In the genomic region with DNA sequence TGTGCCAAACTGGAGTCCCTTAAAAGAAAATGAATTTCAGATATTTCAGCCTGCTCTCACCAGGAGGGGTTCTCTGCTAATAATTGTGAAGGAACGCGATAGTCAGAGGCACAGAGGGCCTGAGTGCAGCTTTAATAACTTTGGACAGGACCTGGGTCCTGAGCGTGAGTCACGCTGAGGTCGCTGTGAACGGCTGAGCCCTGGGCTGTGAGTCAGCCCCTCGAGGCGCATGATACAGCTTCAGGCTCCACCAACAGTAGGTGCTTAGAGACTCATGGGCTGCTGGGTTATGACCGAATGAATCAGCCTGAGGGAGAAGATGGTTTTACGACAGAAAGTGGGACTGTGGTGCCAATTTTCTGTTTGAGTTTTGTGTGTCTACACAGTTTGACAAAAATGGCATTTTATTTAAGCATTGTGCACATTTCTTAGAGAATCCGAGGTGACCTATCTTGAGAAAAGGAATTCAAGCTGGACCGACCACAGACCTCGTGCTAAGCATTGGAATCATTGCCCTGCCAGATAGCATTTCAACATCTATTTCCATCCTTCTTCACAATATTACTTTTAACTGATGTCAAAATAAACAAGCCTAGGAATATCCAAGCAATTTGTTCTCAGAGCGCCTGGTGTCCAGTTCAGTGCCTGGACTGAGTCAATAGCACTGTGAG, we compare ENCODE assay signal across 10 cellular contexts.
DNase-seq lines count a peak whose midpoint lies in the region; ATAC-seq and TF ChIP-seq lines count a peak whose summit lies in the region.
"Had no signal": no experiment of that assay in that cellular context is flagged by ENCODE, and none has a peak within 500 bp of the region (broad histone marks: within the 10 kb centered on the region; RNA-seq: fewer than 3 reads in every experiment).

No MANE protein-coding gene starts in this region.

- H3K4me2 ChIP-seq in SK-N-SH, result peak overlapping the region; percentile 32; the same call in 1 of the 2 replicates

- no peak for ATAC-seq in GM21381 (IDR thresholded peaks at IDR 0.05; ENCODE audit: unreplicated experiment)

- peaks cover 11% of the 10 kb centered on the region for H3F3A ChIP-seq in SK-N-SH (replicated peaks; ENCODE audit: insufficient read depth)

- peak overlapping the region; percentile 14 to 76; a peak in 3 of 4 replicates for H3K27ac ChIP-seq in SK-N-SH (ENCODE audit: low read depth in 2 of 2, low read length in 1 of 2)
- H3K27ac ChIP-seq: parathyroid adenoma had no signal

- H2AFZ ChIP-seq in SK-N-SH (ENCODE audit: low read depth), result peak overlapping the region; percentile 11; the same call in 1 of the 2 replicates
- H2AFZ ChIP-seq: parathyroid adenoma had no signal

- H3K27ac Mint-ChIP-seq in progenitor cell of endocrine pancreas, result no peak overlapping the region

- WGBS in SK-N-SH (ENCODE audit: low lambda C conversion rate), result 17% methylated on average over 13 of the region's 14 CpGs

- no peaks in the 10 kb centered on the region for H4K20me1 ChIP-seq in SK-N-SH (ENCODE audit: insufficient read depth)

- in situ Hi-C loops in G401 (cut with HindIII; ENCODE audit: low sequenced_read_pairs), result no loop called here

- CTCF ChIA-PET in SK-N-SH (lab: Yijun Ruan, JAX), result no interaction called here

- POLR2A ChIA-PET in SK-N-SH (lab: Yijun Ruan, JAX), result no interaction called here

- TF ChIP-seq CTCF in SK-N-SH (IDR thresholded peaks at IDR 0.05), result peak; percentile 33
- TF ChIP-seq CTCF in progenitor cell of endocrine pancreas (IDR thresholded peaks at IDR 0.05; ENCODE audit: unreplicated experiment), result no peak

- H3K4me3 ChIP-seq in SK-N-SH (ENCODE audit: low read depth in 2 of 2, low read length in 1 of 2), result no peak overlapping the region

- H3K36me3 ChIP-seq in SK-N-SH (replicated peaks in 1 of 2; ENCODE audit: control insufficient read depth in 1 of 2, insufficient read depth in 2 of 2, low read length in 1 of 2), result no peaks in the 10 kb centered on the region

- peak overlapping the region; percentile 6; the same call in 1 of the 2 replicates for H3K9ac ChIP-seq in SK-N-SH
- H3K9ac ChIP-seq: parathyroid adenoma had no signal

- H3K9me2 ChIP-seq in SK-N-SH, result no peaks in the 10 kb centered on the region

- no peaks in the 10 kb centered on the region for H3K9me3 ChIP-seq in SK-N-SH

- peaks cover 3% of the 10 kb centered on the region for H3K9me3 Mint-ChIP-seq in progenitor cell of endocrine pancreas (ENCODE audit: low read depth)

- TF ChIP-seq EP300 in SK-N-SH (IDR thresholded peaks at IDR 0.05; ENCODE audit: borderline replicate concordance in 1 of 2, low read depth in 1 of 2, low read length in 1 of 2), result peak in 1 of 2 experiments; percentile 81; a peak in 1 of 4 replicates

- no peaks in the 10 kb centered on the region for H3K79me2 ChIP-seq in SK-N-SH (ENCODE audit: insufficient read depth)
- H3K79me2 ChIP-seq: parathyroid adenoma had no signal

- peaks cover 29% of the 10 kb centered on the region for H3K27me3 Mint-ChIP-seq in progenitor cell of endocrine pancreas

- no peaks in the 10 kb centered on the region for H3K36me3 Mint-ChIP-seq in progenitor cell of endocrine pancreas (ENCODE audit: insufficient read depth)

- DNase-seq in G401 (ENCODE audit: low spot score), result peak; percentile 29
- no peak for DNase-seq in SK-N-SH
- DNase-seq in glomerular visceral epithelial cell (ENCODE audit: extremely low spot score), result peak; percentile 58
- peak; percentile 42 for DNase-seq in retina
- no peak for DNase-seq in NCI-H2227 (lab: John Stamatoyannopoulos, UW; ENCODE audit: unreplicated experiment)
- DNase-seq in progenitor cell of endocrine pancreas (ENCODE audit: low spot score, unreplicated experiment), result no peak
- DNase-seq in activated CD4-positive, alpha-beta T cell treated with anti-CD3 and anti-CD28 coated beads for 1 hour, result no peak
- DNase-seq: cerebellar nuclear complex had no signal

- no peaks in the 10 kb centered on the region for H3K27me3 ChIP-seq in SK-N-SH (ENCODE audit: insufficient read depth)

- no peak overlapping the region for H3K4me3 Mint-ChIP-seq in progenitor cell of endocrine pancreas (ENCODE audit: low read depth)

- no peak for TF ChIP-seq RAD21 in SK-N-SH (IDR thresholded peaks at IDR 0.05; ENCODE audit: low read length)

- H3K4me1 ChIP-seq in SK-N-SH (ENCODE audit: control insufficient read depth in 1 of 2, insufficient read depth in 2 of 2, low read depth in 1 of 2, low read length in 1 of 2), result peaks cover 0 to 5% of the 10 kb centered on the region in 2 experiments; a peak in 2 of 4 replicates
- H3K4me1 ChIP-seq: parathyroid adenoma had no signal

- H3K4me1 Mint-ChIP-seq in progenitor cell of endocrine pancreas (ENCODE audit: low read depth), result no peaks in the 10 kb centered on the region

TF ChIP-seq in SK-N-SH, 30 proteins besides CTCF, POLR2A, EP300 and RAD21 (continues in another document):
- no peak for TF ChIP-seq POLR2AphosphoS5 (IDR thresholded peaks at IDR 0.05; ENCODE audit: low read depth, low read length)
- no peak for TF ChIP-seq GATA2 (CRISPR knock-in tag; IDR thresholded peaks at IDR 0.05)
- peak; percentile 88 for TF ChIP-seq RXRA (IDR thresholded peaks at IDR 0.05; ENCODE audit: borderline replicate concordance, low read depth)
- TF ChIP-seq, protein P1, sequence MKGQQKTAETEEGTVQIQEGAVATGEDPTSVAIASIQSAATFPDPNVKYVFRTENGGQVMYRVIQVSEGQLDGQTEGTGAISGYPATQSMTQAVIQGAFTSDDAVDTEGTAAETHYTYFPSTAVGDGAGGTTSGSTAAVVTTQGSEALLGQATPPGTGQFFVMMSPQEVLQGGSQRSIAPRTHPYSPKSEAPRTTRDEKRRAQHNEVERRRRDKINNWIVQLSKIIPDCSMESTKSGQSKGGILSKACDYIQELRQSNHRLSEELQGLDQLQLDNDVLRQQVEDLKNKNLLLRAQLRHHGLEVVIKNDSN (IDR thresholded peaks at IDR 0.05; ENCODE audit: borderline replicate concordance, low read depth), result peak; percentile 40; the same call in 1 of the 2 replicates
- no peak for TF ChIP-seq RFX5 (IDR thresholded peaks at IDR 0.05; ENCODE audit: low read length)
- TF ChIP-seq, protein P2, sequence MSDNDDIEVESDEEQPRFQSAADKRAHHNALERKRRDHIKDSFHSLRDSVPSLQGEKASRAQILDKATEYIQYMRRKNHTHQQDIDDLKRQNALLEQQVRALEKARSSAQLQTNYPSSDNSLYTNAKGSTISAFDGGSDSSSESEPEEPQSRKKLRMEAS (IDR thresholded peaks at IDR 0.05; ENCODE audit: low read depth), result peak; percentile 78; the same call in 1 of the 2 replicates
- TF ChIP-seq MXI1 (IDR thresholded peaks at IDR 0.05; ENCODE audit: low read depth, low read length), result no peak
- TF ChIP-seq ELF1 (IDR thresholded peaks at IDR 0.05), result no peak
- TF ChIP-seq TAF1 (IDR thresholded peaks at IDR 0.05; ENCODE audit: borderline replicate concordance, low read depth, low read length), result no peak
- TF ChIP-seq EZH2phosphoT487 (IDR thresholded peaks at IDR 0.05; ENCODE audit: borderline replicate concordance, low read depth), result no peak
- peak; percentile 98 for TF ChIP-seq FOSL2 (IDR thresholded peaks at IDR 0.05; ENCODE audit: borderline replicate concordance, low read depth)
- no peak for TF ChIP-seq FOXJ3 (CRISPR knock-in tag; IDR thresholded peaks at IDR 0.05)
- no peak for TF ChIP-seq CHD2 (IDR thresholded peaks at IDR 0.05; ENCODE audit: low read length, partially characterized antibody)
- TF ChIP-seq, protein P3, sequence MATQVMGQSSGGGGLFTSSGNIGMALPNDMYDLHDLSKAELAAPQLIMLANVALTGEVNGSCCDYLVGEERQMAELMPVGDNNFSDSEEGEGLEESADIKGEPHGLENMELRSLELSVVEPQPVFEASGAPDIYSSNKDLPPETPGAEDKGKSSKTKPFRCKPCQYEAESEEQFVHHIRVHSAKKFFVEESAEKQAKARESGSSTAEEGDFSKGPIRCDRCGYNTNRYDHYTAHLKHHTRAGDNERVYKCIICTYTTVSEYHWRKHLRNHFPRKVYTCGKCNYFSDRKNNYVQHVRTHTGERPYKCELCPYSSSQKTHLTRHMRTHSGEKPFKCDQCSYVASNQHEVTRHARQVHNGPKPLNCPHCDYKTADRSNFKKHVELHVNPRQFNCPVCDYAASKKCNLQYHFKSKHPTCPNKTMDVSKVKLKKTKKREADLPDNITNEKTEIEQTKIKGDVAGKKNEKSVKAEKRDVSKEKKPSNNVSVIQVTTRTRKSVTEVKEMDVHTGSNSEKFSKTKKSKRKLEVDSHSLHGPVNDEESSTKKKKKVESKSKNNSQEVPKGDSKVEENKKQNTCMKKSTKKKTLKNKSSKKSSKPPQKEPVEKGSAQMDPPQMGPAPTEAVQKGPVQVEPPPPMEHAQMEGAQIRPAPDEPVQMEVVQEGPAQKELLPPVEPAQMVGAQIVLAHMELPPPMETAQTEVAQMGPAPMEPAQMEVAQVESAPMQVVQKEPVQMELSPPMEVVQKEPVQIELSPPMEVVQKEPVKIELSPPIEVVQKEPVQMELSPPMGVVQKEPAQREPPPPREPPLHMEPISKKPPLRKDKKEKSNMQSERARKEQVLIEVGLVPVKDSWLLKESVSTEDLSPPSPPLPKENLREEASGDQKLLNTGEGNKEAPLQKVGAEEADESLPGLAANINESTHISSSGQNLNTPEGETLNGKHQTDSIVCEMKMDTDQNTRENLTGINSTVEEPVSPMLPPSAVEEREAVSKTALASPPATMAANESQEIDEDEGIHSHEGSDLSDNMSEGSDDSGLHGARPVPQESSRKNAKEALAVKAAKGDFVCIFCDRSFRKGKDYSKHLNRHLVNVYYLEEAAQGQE (IDR thresholded peaks at IDR 0.05; ENCODE audit: low read depth, low read length), result peak; percentile 71; the same call in 1 of the 2 replicates
- no peak for TF ChIP-seq GABPA (IDR thresholded peaks at IDR 0.05; ENCODE audit: low read depth)
- TF ChIP-seq NFIC (IDR thresholded peaks at IDR 0.05; ENCODE audit: borderline replicate concordance), result peak; percentile 72
- TF ChIP-seq, protein P4, sequence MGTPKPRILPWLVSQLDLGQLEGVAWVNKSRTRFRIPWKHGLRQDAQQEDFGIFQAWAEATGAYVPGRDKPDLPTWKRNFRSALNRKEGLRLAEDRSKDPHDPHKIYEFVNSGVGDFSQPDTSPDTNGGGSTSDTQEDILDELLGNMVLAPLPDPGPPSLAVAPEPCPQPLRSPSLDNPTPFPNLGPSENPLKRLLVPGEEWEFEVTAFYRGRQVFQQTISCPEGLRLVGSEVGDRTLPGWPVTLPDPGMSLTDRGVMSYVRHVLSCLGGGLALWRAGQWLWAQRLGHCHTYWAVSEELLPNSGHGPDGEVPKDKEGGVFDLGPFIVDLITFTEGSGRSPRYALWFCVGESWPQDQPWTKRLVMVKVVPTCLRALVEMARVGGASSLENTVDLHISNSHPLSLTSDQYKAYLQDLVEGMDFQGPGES (IDR thresholded peaks at IDR 0.05; ENCODE audit: low read depth, low read length), result no peak
- 0 out of 2 replicates have a peak, but pooled peaks have one; percentile 12 for TF ChIP-seq TEAD4 (IDR thresholded peaks at IDR 0.05; ENCODE audit: borderline replicate concordance, insufficient read depth)
- no peak for TF ChIP-seq RCOR1 (IDR thresholded peaks at IDR 0.05; ENCODE audit: low read length)
- TF ChIP-seq SMC3 (IDR thresholded peaks at IDR 0.05; ENCODE audit: low read depth, low read length), result 0 out of 2 replicates have a peak, but pooled peaks have one; percentile 15
- TF ChIP-seq TCF12 (IDR thresholded peaks at IDR 0.05), result peak; percentile 83

Comparison
In these comparisons a context has a peak if more than half of its experiments do, and no peak if none do; other contexts are left out.
1. DNase-seq: peak in G401 (single experiment), glomerular visceral epithelial cell (single experiment) and retina (single experiment); none in SK-N-SH (single experiment), NCI-H2227 (single experiment), progenitor cell of endocrine pancreas (single experiment) and activated CD4-positive, alpha-beta T cell treated with anti-CD3 and anti-CD28 coated beads for 1 hour (single experiment).